9 cellular contexts compared by ENCODE assay signal in genomic region chr2:3780477-3781402, GRCh38.
DNase-seq lines count a peak whose midpoint lies in the region; ATAC-seq and TF ChIP-seq lines count a peak whose summit lies in the region.
"Had no signal": no experiment of that assay in that cellular context is flagged by ENCODE, and none has a peak within 500 bp of the region (broad histone marks: within the 10 kb centered on the region; RNA-seq: fewer than 3 reads in every experiment).

No MANE protein-coding gene starts in this region.

- H4K20me1 ChIP-seq in HCT116 (ENCODE audit: insufficient read depth) = no peaks in the 10 kb centered on the region

- no TSS peak for BruUV-seq in HCT116 (replicated peaks; lab: Mats Ljungman, UMichigan)

- H3K27ac ChIP-seq in HCT116 (ENCODE audit: low read depth, low read length) (no peak overlapping the region), iPS DF 6.9 (ENCODE audit: low read length) (no peak overlapping the region)

- RAD21 ChIA-PET in HCT116 (lab: Charles Lee; ENCODE audit: low non-redundant PET in 1 of 2, low total read pairs in 2 of 2, uncharacterized antibody in 2 of 2, unreplicated experiment in 2 of 2) = interaction anchor here (0.6 to 1.0 kb wide), 2 partner anchors 77 to 89 kb away, joined by 3 to 4 read pairs; no protein-coding TSS in a partner anchor

- TF ChIP-seq POLR2A in HCT116 (IDR thresholded peaks at IDR 0.05; ENCODE audit: borderline replicate concordance, extremely low read depth, insufficient read depth, insufficient read length) = no peak

- H3K36me3 ChIP-seq in HCT116 (ENCODE audit: control insufficient read depth in 1 of 2, insufficient read depth in 2 of 2, low read length in 2 of 2) (no peaks in the 10 kb centered on the region), MG63 (no peaks in the 10 kb centered on the region), adipocyte (ENCODE audit: control insufficient read depth, insufficient read depth, low read length, severe bottlenecking) (no peaks in the 10 kb centered on the region), iPS DF 6.9 (ENCODE audit: control insufficient read depth, insufficient read depth, low read length) (no peaks in the 10 kb centered on the region)

- ATAC-seq in HCT116 = peak; percentile 97
- ATAC-seq: left colon had no signal

- no peak overlapping the region for H3K4me3 ChIP-seq in HCT116 (replicated peaks in 1 of 2; ENCODE audit: low read depth in 1 of 2, low read length in 2 of 2)
- no peak overlapping the region for H3K4me3 ChIP-seq in MG63
- H3K4me3 ChIP-seq in adipocyte (ENCODE audit: low read length) = no peak overlapping the region
- H3K4me3 ChIP-seq in iPS DF 6.9 (ENCODE audit: low read length) = no peak overlapping the region

- H3K9ac ChIP-seq in HCT116 (ENCODE audit: low read length) = no peak overlapping the region
- H3K9ac ChIP-seq in adipocyte (ENCODE audit: low read length) = no peak overlapping the region

- no CpG with 5 or more reads among the region's 23 CpGs for WGBS in iPS DF 6.9 (ENCODE audit: insufficient coverage, insufficient read length)

- in situ Hi-C loops in SK-MEL-5 (cut with HindIII; ENCODE audit: low pct_unique_long_range_greater_than_20kb, low sequenced_read_pairs) = no loop called here

- peak overlapping the region; percentile 21; the same call in 1 of the 2 replicates for H3K4me2 ChIP-seq in HCT116 (ENCODE audit: low read length)

- intact Hi-C loops in HCT116 (cut with micrococcal nuclease) = loop anchor here (2.0 kb wide), 3 partner anchors 42 to 88 kb away; no protein-coding TSS in a partner anchor

- peak; percentile 69 to 91 (median 88); a peak in 5 of 6 replicates for TF ChIP-seq CTCF in HCT116 (IDR thresholded peaks at IDR 0.05 in 2 of 3, conservative IDR thresholded peaks at IDR 0.05 in 1 of 3; ENCODE audit: borderline replicate concordance in 1 of 3, insufficient read depth in 1 of 3, low read depth in 2 of 3, low read length in 2 of 3)

- peak overlapping the region; percentile 82 for H2AFZ ChIP-seq in HCT116 (ENCODE audit: low read depth, low read length, poor library complexity, severe bottlenecking)

- no peaks in the 10 kb centered on the region for H3K9me3 ChIP-seq in HCT116 (ENCODE audit: control insufficient read depth in 1 of 2, insufficient read depth in 1 of 2, low read depth in 1 of 2, low read length in 2 of 2)
- no peaks in the 10 kb centered on the region for H3K9me3 ChIP-seq in MG63
- no peaks in the 10 kb centered on the region for H3K9me3 ChIP-seq in adipocyte (ENCODE audit: control insufficient read depth, low read length)
- no peaks in the 10 kb centered on the region for H3K9me3 ChIP-seq in iPS DF 6.9 (ENCODE audit: control insufficient read depth, insufficient read depth, low read length)

- H3K4me1 ChIP-seq in HCT116 (ENCODE audit: control insufficient read depth in 1 of 2, insufficient read depth in 2 of 2, low read length in 2 of 2) (peaks cover 0 to 7% of the 10 kb centered on the region in 2 experiments; a peak in 1 of 4 replicates), adipocyte (ENCODE audit: control insufficient read depth, insufficient read depth, low read length) (no peaks in the 10 kb centered on the region), iPS DF 6.9 (ENCODE audit: control insufficient read depth, insufficient read depth, low read length) (peaks cover 2% of the 10 kb centered on the region)

- POLR2A ChIA-PET in HCT116 (lab: Charles Lee) = no interaction called here

- peak; percentile 64 for TF ChIP-seq RAD21 in HCT116 (IDR thresholded peaks at IDR 0.05; ENCODE audit: low read depth)

- H3K27me3 ChIP-seq in HCT116 (ENCODE audit: insufficient read depth, low read length) = peaks cover 13% of the 10 kb centered on the region; the same call in 1 of the 2 replicates
- peaks cover 4% of the 10 kb centered on the region for H3K27me3 ChIP-seq in MG63
- peaks cover 28% of the 10 kb centered on the region for H3K27me3 ChIP-seq in adipocyte (replicated peaks; ENCODE audit: control insufficient read depth, insufficient read depth, low read length)
- no peaks in the 10 kb centered on the region for H3K27me3 ChIP-seq in iPS DF 6.9 (ENCODE audit: control insufficient read depth, insufficient read depth, low read length)

- DNase-seq in NCI-H1417 (lab: John Stamatoyannopoulos, UW) (peak; percentile 25 to 76 (median 64)), NCI-H1417 treated with DMSO at 0.1 percent for 48 hours (lab: John Stamatoyannopoulos, UW) (no peak), HCT116 (ENCODE audit: low read depth, low spot score) (peak; percentile 46), MG63 (peak; percentile 53), SK-MEL-5 (ENCODE audit: low read depth, low spot score) (peak; percentile 89), adipocyte (ENCODE audit: low read depth) (peak; percentile 1), iPS DF 6.9 (ENCODE audit: low read depth, low spot score) (peak; percentile 55)
- peak; percentile 15 for DNase-seq in stimulated activated CD4-positive, alpha-beta T cell treated with anti-CD3 and anti-CD28 coated beads, Interleukin-2, amount 100 ng/mL, for 4 hours (ENCODE audit: low read depth)

- CTCF ChIA-PET in HCT116 (lab: Charles Lee) = interaction anchor here (0.8 to 4.7 kb wide), 14 partner anchors 9 to 120 kb away, joined by 3 to 34 read pairs (median 4); no protein-coding TSS in a partner anchor

- no peaks in the 10 kb centered on the region for H3K9me2 ChIP-seq in HCT116 (ENCODE audit: insufficient read depth)

- no peaks in the 10 kb centered on the region for H3K79me2 ChIP-seq in HCT116 (ENCODE audit: insufficient read depth, low read length)

TF ChIP-seq in HCT116, 20 proteins besides CTCF, POLR2A, EP300 and RAD21:
- no peak for TF ChIP-seq JUND (IDR thresholded peaks at IDR 0.05)
- peak; percentile 44 for TF ChIP-seq ELF1 (IDR thresholded peaks at IDR 0.05; ENCODE audit: borderline replicate concordance, low read depth)
- TF ChIP-seq EGR1 (IDR thresholded peaks at IDR 0.05; ENCODE audit: low read depth) = no peak
- 0 out of 2 replicates have a peak, but pooled peaks have one; percentile 24 for TF ChIP-seq CBX3 (IDR thresholded peaks at IDR 0.05; ENCODE audit: low read depth)
